In genomic region chr2:113973856-113974255, GRCh38 we compare ENCODE assay signal across 27 cellular contexts.
DNase-seq lines count a peak whose midpoint lies in the region; ATAC-seq and TF ChIP-seq lines count a peak whose summit lies in the region.
"Had no signal": no experiment of that assay in that cellular context is flagged by ENCODE, and none has a peak within 500 bp of the region (broad histone marks: within the 10 kb centered on the region; RNA-seq: fewer than 3 reads in every experiment).

No MANE protein-coding gene starts in this region.

- H3K4me1 Mint-ChIP-seq in T-helper 17 cell: peaks cover 26% of the 10 kb centered on the region

- no peak overlapping the region for H3K4me3 ChIP-seq in hepatocyte
- H3K4me3 ChIP-seq in heart right ventricle: no peak overlapping the region
- H3K4me3 ChIP-seq: HAP-1, SJSA1 had no signal

- H3K4me3 Mint-ChIP-seq in T-helper 17 cell: no peak overlapping the region
- H3K4me3 Mint-ChIP-seq: CD14-positive monocyte; CD8-positive, alpha-beta memory T cell; HFFc6; T-cell had no signal

- H3K9me2 ChIP-seq in hepatocyte (replicated peaks; ENCODE audit: insufficient read depth): no peaks in the 10 kb centered on the region

- TF ChIP-seq CTCF in hepatocyte (IDR thresholded peaks at IDR 0.05; ENCODE audit: poor library complexity) (no peak), heart right ventricle (IDR thresholded peaks at IDR 0.05) (no peak)

- 86% methylated on average over 4 of the region's 4 CpGs for WGBS in hepatocyte (ENCODE audit: low lambda C conversion rate, missing lambda C conversion rate)
- WGBS in heart right ventricle, 2 donors: 74 to 77% methylated on average over 4 of the region's 4 CpGs

- H3K9me3 ChIP-seq in T-helper 17 cell (ENCODE audit: control insufficient read depth, low read length, poor library complexity, severe bottlenecking): no peaks in the 10 kb centered on the region
- no peaks in the 10 kb centered on the region for H3K9me3 ChIP-seq in hepatocyte (ENCODE audit: low read depth)
- no peaks in the 10 kb centered on the region for H3K9me3 ChIP-seq in heart right ventricle
- H3K9me3 ChIP-seq: BE2C, SJSA1 had no signal

- peaks cover 14% of the 10 kb centered on the region for H3K36me3 Mint-ChIP-seq in T-helper 17 cell (ENCODE audit: low read depth)

- DNase-seq in NCI-H1694 treated with DMSO at 0.1 percent for 48 hours (lab: John Stamatoyannopoulos, UW) (peak; percentile 37), NCI-H1694 (lab: John Stamatoyannopoulos, UW) (no peak), NCI-H2171 (lab: John Stamatoyannopoulos, UW) (peak; percentile 8), T-helper 17 cell (no peak), retina (peak; percentile 59), hepatocyte (ENCODE audit: low spot score) (no peak), erythroblast (lab: John Stamatoyannopoulos, UW) (no peak), heart right ventricle (no peak)
- DNase-seq: 8988T; ACHN; BE2C; Calu3; CD8-positive, alpha-beta memory T cell; GOT3; HFFc6; KG1; MM.1S; NCI-H1048; NCI-H1417; NCI-H187 treated with DMSO at 0.1 percent for 48 hours; NCI-H526 treated with DMSO at 0.1 percent for 48 hours; Right ventricle myocardium superior; RPMI8226; T-cell had no signal

- no peak overlapping the region for H3K27ac ChIP-seq in hepatocyte
- H3K27ac ChIP-seq in heart right ventricle: no peak overlapping the region
- H3K27ac ChIP-seq: SJSA1 had no signal

- intact Hi-C loops in heart right ventricle (cut with DNase I): loop anchor here in 2 of 10 donors (10.0 kb wide), 2 partner anchors 571 to 581 kb away; no protein-coding TSS in a partner anchor

- no peaks in the 10 kb centered on the region for H4K20me1 ChIP-seq in hepatocyte (ENCODE audit: insufficient read depth, poor library complexity, severe bottlenecking)

- H3K4me2 ChIP-seq in hepatocyte: no peak overlapping the region

- H3K4me1 ChIP-seq in hepatocyte (ENCODE audit: insufficient read depth): peaks cover 7% of the 10 kb centered on the region
- peaks cover 0 to 11% (median 0%) of the 10 kb centered on the region in 9 donors for H3K4me1 ChIP-seq in heart right ventricle
- H3K4me1 ChIP-seq: BE2C, HAP-1 had no signal

- H3K36me3 ChIP-seq in hepatocyte (replicated peaks; ENCODE audit: insufficient read depth, low read depth) (no peaks in the 10 kb centered on the region), heart right ventricle (peaks cover 0 to 61% (median 0%) of the 10 kb centered on the region in 9 donors)
- H3K36me3 ChIP-seq: BE2C, HAP-1, SJSA1 had no signal

- peak overlapping the region; percentile 81 for H3K27ac Mint-ChIP-seq in T-helper 17 cell

- no peaks in the 10 kb centered on the region for H3K27me3 Mint-ChIP-seq in T-helper 17 cell
- H3K27me3 Mint-ChIP-seq: CD8-positive, alpha-beta memory T cell; T-cell had no signal

- TF ChIP-seq POLR2A in erythroblast (IDR thresholded peaks at IDR 0.05; ENCODE audit: low read length): no peak

- H3K27me3 ChIP-seq in hepatocyte (no peaks in the 10 kb centered on the region), heart right ventricle (no peaks in the 10 kb centered on the region)
- H3K27me3 ChIP-seq: BE2C, SJSA1 had no signal

- no peaks in the 10 kb centered on the region for H3K79me2 ChIP-seq in hepatocyte

- no peak overlapping the region for H2AFZ ChIP-seq in hepatocyte

- ATAC-seq in T-helper 17 cell (no peak), heart right ventricle (no peak)
- ATAC-seq: T-cell had no signal

Comparison
In these comparisons a context has a peak if more than half of its experiments do, and no peak if none do; other contexts are left out.
1. DNase-seq: peak in NCI-H1694 treated with DMSO at 0.1 percent for 48 hours (single experiment), NCI-H2171 (single experiment) and retina (single experiment); none in NCI-H1694 (single experiment), T-helper 17 cell (0 of 3), hepatocyte (single experiment), erythroblast (0 of 2) and heart right ventricle (0 of 2).